ENCODE assay signal across 9 cellular contexts in the genomic region with DNA sequence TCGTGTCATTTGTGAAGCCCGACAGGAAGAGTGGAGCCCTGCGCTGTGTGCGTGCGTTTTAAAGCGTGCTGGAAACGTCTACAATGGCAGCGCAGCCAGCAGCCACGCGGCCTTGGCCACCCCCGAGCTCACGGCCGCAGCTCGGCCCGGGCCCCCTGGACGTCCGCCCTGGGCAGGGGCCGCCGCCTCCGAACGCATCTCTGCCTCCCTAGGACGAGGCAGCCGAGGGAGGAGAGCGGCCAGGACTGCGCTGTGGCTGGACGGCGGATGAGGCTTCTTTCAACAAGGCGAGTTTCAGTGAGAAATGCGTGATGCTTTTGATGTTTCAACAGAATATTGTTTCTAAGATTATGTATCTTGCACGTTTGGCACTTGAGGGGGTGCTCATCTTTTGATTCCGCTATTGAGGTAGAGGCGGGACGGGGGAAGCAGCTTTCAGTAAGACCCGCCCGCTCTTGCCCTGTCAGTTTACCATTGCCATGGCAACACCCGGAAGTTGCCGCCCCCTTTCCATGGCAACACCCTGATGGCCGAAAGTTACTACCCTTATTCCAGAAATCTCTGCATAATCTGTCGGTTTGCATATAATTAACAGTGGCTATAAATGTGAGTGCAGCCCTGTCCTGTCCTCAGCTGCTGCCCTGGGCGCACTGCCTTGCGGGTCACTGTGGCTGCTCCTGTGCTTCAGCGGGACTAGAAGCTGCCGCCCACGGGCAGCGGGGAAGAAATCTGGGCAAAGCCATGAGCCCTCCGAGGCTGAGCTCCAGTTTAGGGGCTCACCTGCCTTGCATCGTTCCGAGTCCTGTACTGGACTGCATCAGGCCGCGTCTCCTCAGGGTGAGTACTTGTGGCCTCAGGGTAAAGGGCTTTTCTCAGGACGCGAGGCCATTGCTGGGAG. TPM values are rescaled to one million over a fixed set of nuclear protein-coding genes. Genes with fewer than 3 reads are reported as not detected.
DNase-seq lines count a peak whose midpoint lies in the region; ATAC-seq, FAIRE-seq and TF ChIP-seq lines count a peak whose summit lies in the region.
"Had no signal": no experiment of that assay in that cellular context is flagged by ENCODE, and none has a peak within 500 bp of the region (broad histone marks: within the 10 kb centered on the region; RNA-seq: fewer than 3 reads in every experiment).

No MANE protein-coding gene starts in this region.

- H3K27me3 ChIP-seq in H1 (replicated peaks in 1 of 4; ENCODE audit: control insufficient read depth in 3 of 4, extremely low read depth in 1 of 4, insufficient read depth in 3 of 4, low read length in 3 of 4) = no peaks in the 10 kb centered on the region

- H3K56ac ChIP-seq in H1 (replicated peaks; ENCODE audit: insufficient read length, low read depth, low read length) = no peak overlapping the region

- TF ChIP-seq POLR2A in H1 (IDR thresholded peaks at IDR 0.05; ENCODE audit: control extremely low read depth in 1 of 2, low read depth in 2 of 2, low read length in 2 of 2) = no peak

- no peak for TF ChIP-seq CTCF in H1 (IDR thresholded peaks at IDR 0.05; ENCODE audit: control extremely low read depth in 1 of 3, insufficient read depth in 1 of 3, low read depth in 1 of 3, low read length in 3 of 3)

- 49% methylated on average over 48 of the region's 52 CpGs; no CpG with 5 or more reads in 1 of the 2 experiments for WGBS in H1 (ENCODE audit: extremely low coverage in 1 of 2, insufficient coverage in 1 of 2, insufficient read length in 1 of 2, insufficient replicate concordance in 2 of 2, low coverage in 1 of 2, low lambda C conversion rate in 2 of 2, missing lambda C conversion rate in 1 of 2), 2 experiments

- H3K4me3 ChIP-seq in H1 (ENCODE audit: extremely low read depth in 1 of 4, insufficient read depth in 2 of 4, low read depth in 3 of 4, low read length in 4 of 4) = peak overlapping the region; percentile 37 to 61 (median 48)

- CTCF ChIA-PET in H1 (lab: Charles Lee; ENCODE audit: partially characterized antibody) = interaction anchor here (1.6 to 3.5 kb wide), 4 partner anchors 8 to 13 kb away, joined by 3 to 21 read pairs (median 8); no protein-coding TSS in a partner anchor

- H2BK120ac ChIP-seq in H1 (replicated peaks; ENCODE audit: low read depth, low read length) = no peak overlapping the region

- H3K23ac ChIP-seq in H1 (ENCODE audit: insufficient read length) = no peak overlapping the region

- H3K36me3 ChIP-seq in H1 (ENCODE audit: control insufficient read depth in 2 of 4, insufficient read depth in 4 of 4, low read length in 3 of 4) = peaks cover 0 to 14% (median 0%) of the 10 kb centered on the region in 4 experiments; a peak in 2 of 8 replicates

- no peaks in the 10 kb centered on the region for H3K79me1 ChIP-seq in H1 (ENCODE audit: low read depth, low read length)

- H3K79me2 ChIP-seq in H1 (ENCODE audit: control insufficient read depth in 1 of 2, insufficient read depth in 2 of 2, low read length in 2 of 2) = no peaks in the 10 kb centered on the region

- ATAC-seq in HG03064 (IDR thresholded peaks at IDR 0.05; ENCODE audit: low read depth, unreplicated experiment) = peak; percentile 72

- H3K23me2 ChIP-seq in H1 (ENCODE audit: low read depth, low read length) = peaks cover 3% of the 10 kb centered on the region; the same call in 1 of the 2 replicates

- H4K20me1 ChIP-seq in H1 (replicated peaks in 1 of 2; ENCODE audit: control insufficient read depth in 1 of 2, insufficient read depth in 2 of 2, low read length in 2 of 2) = peaks cover 0 to 4% of the 10 kb centered on the region in 2 experiments

- no peak overlapping the region for H2BK15ac ChIP-seq in H1 (ENCODE audit: low read length)

- H3K4ac ChIP-seq in H1 (replicated peaks; ENCODE audit: insufficient read length, low read depth, low read length) = no peak overlapping the region

- no peak overlapping the region for H2BK5ac ChIP-seq in H1 (ENCODE audit: low read depth, low read length)

- no peak overlapping the region for H4K91ac ChIP-seq in H1 (replicated peaks; ENCODE audit: insufficient read length, low read length)

- no peak for TF ChIP-seq RAD21 in H1 (IDR thresholded peaks at IDR 0.05 in 1 of 2, conservative IDR thresholded peaks at IDR 0.05 in 1 of 2; ENCODE audit: low read depth in 2 of 2, low read length in 2 of 2)

- H4K8ac ChIP-seq in H1 (ENCODE audit: extremely low read depth, insufficient read depth, low read length) = peak overlapping the region; percentile 57; the same call in 1 of the 2 replicates

- DNase-seq in NCI-H524 (lab: John Stamatoyannopoulos, UW) (peak; percentile 55 to 69), NCI-H524 treated with DMSO at 0.1 percent for 48 hours (lab: John Stamatoyannopoulos, UW) (no peak), NCI-H510A (lab: John Stamatoyannopoulos, UW) (peak; percentile 71), H1 (ENCODE audit: low read depth in 1 of 2, low spot score in 2 of 2) (peak in 1 of 2 experiments; percentile 84), midbrain (lab: John Stamatoyannopoulos, UW) (peak; percentile 86)
- DNase-seq in activated CD8-positive, alpha-beta memory T cell treated with anti-CD3 and anti-CD28 coated beads for 24 hours = peak; percentile 87
- peak; percentile 46 for DNase-seq in stimulated activated CD8-positive, alpha-beta memory T cell treated with anti-CD3 and anti-CD28 coated beads, Interleukin-15, amount 100 ng/mL, for 24 hours (ENCODE audit: low read depth)

- no peaks in the 10 kb centered on the region; a peak in 2 of 7 replicates for H3K4me1 ChIP-seq in H1 (replicated peaks in 1 of 4; ENCODE audit: control insufficient read depth in 3 of 4, insufficient read depth in 4 of 4, low read length in 3 of 4)

- H3K4me2 ChIP-seq in H1 (ENCODE audit: insufficient read depth in 1 of 2, low read depth in 2 of 2, low read length in 2 of 2) = peak overlapping the region; percentile 70

- no peak overlapping the region for H2BK12ac ChIP-seq in H1 (ENCODE audit: low read depth, low read length)

- no peak overlapping the region for H2BK20ac ChIP-seq in H1 (ENCODE audit: low read length)

- no peak overlapping the region for H4K5ac ChIP-seq in H1 (ENCODE audit: insufficient read length, low read depth, low read length)

- H3K14ac ChIP-seq in H1 (ENCODE audit: insufficient read length) = no peak overlapping the region

- FAIRE-seq in H1 (lab: Jason Lieb, UNC) = no peak
- FAIRE-seq: G401.6 had no signal

- no peaks in the 10 kb centered on the region for H3K9me3 ChIP-seq in H1 (ENCODE audit: insufficient read depth in 2 of 2, low read depth in 1 of 2, low read length in 1 of 2)

- POLR2A ChIA-PET in H1 (lab: Charles Lee; ENCODE audit: partially characterized antibody) = interaction anchor here (0.9 to 2.8 kb wide), 6 partner anchors 9 to 37 kb away, joined by 3 to 9 read pairs (median 4); no protein-coding TSS in a partner anchor

- no peak overlapping the region for H2AK5ac ChIP-seq in H1 (ENCODE audit: low read depth, low read length)

- H2AFZ ChIP-seq in H1 (ENCODE audit: low read length) = no peak overlapping the region

- no peak overlapping the region for H3K27ac ChIP-seq in H1 (ENCODE audit: low read depth, low read length)

- no peak overlapping the region for H3K18ac ChIP-seq in H1 (ENCODE audit: extremely low read depth, low read length)

- TF ChIP-seq EP300 in H1 (IDR thresholded peaks at IDR 0.05; ENCODE audit: borderline replicate concordance in 1 of 2, low read depth in 2 of 2, low read length in 2 of 2) = no peak

- H3K9ac ChIP-seq in H1 (replicated peaks in 1 of 4; ENCODE audit: extremely low read depth in 1 of 4, low read depth in 3 of 4, low read length in 3 of 4) = peak overlapping the region in 1 of 4 experiments; percentile 37; a peak in 3 of 7 replicates

TF ChIP-seq in H1, 55 proteins besides CTCF, POLR2A, EP300 and RAD21:
- peak; percentile 56 for TF ChIP-seq KDM4A (IDR thresholded peaks at IDR 0.05; ENCODE audit: low read depth, low read length, severe bottlenecking)
- TF ChIP-seq, protein P1, sequence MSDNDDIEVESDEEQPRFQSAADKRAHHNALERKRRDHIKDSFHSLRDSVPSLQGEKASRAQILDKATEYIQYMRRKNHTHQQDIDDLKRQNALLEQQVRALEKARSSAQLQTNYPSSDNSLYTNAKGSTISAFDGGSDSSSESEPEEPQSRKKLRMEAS (IDR thresholded peaks at IDR 0.05) = 0 out of 2 replicates have a peak, but pooled peaks have one; percentile 36
- peak; percentile 62; the same call in 1 of the 2 replicates for TF ChIP-seq GABPA (IDR thresholded peaks at IDR 0.05; ENCODE audit: borderline replicate concordance, insufficient read depth, low read length)
- no peak for TF ChIP-seq BRCA1 (IDR thresholded peaks at IDR 0.05; ENCODE audit: low read depth, low read length)
- TF ChIP-seq SIN3A (conservative IDR thresholded peaks at IDR 0.05 in 1 of 2, IDR thresholded peaks at IDR 0.05 in 1 of 2; ENCODE audit: low read depth in 1 of 2, low read length in 2 of 2) = peak in 1 of 2 experiments; percentile 60; a peak in 2 of 4 replicates
- no peak for TF ChIP-seq CEBPB (IDR thresholded peaks at IDR 0.05; ENCODE audit: low read depth, low read length)
- TF ChIP-seq RFX5 (IDR thresholded peaks at IDR 0.05; ENCODE audit: borderline replicate concordance, low read depth, low read length) = no peak
- no peak for TF ChIP-seq SP1 (IDR thresholded peaks at IDR 0.05; ENCODE audit: low read depth, low read length)
- no peak for TF ChIP-seq ZNF274 (IDR thresholded peaks at IDR 0.05; ENCODE audit: borderline replicate concordance, extremely low read depth, low read length)
- TF ChIP-seq PHF8 (conservative IDR thresholded peaks at IDR 0.05; ENCODE audit: low read depth, low read length) = no peak
- no peak for TF ChIP-seq JUND (IDR thresholded peaks at IDR 0.05; ENCODE audit: low read length)
- TF ChIP-seq HDAC2 (IDR thresholded peaks at IDR 0.05; ENCODE audit: borderline replicate concordance in 1 of 2, low read depth in 2 of 2, low read length in 2 of 2) = 0 out of 4 replicates have a peak, but pooled peaks of 1 of the 2 experiments have one; percentile 39
- no peak for TF ChIP-seq BACH1 (IDR thresholded peaks at IDR 0.05; ENCODE audit: low read length)
- TF ChIP-seq BCL11A (IDR thresholded peaks at IDR 0.05; ENCODE audit: low read depth in 2 of 2, low read length in 2 of 2) = no peak
- TF ChIP-seq NRF1 (IDR thresholded peaks at IDR 0.05; ENCODE audit: low read depth, low read length) = no peak

RNA-seq across cellular contexts. Expression of a gene that starts 38.6 kb away (rescaled TPM):
- 61.1 and 61.6 TPM in 2 replicates for total RNA-seq in H1 (2021; fragmentation: NEBNext Ultra II Directional; extraction: Animal tissue kit (Norgen Biotek cat#: 25700))
- 25.1 and 28.5 TPM in 2 replicates for polyA plus RNA-seq in H1 (2011; rRNA removed)
- 23.0 TPM for polyA plus RNA-seq in H1 (2011; cell fraction: cytosol; rRNA removed)
- polyA plus RNA-seq in H1 (2011; cell fraction: nucleus; rRNA removed) = 28.0 TPM
- polyA plus RNA-seq in H1 (2012, experiment 1 of 2) = 29.6 to 36.5 TPM (median 31.7 TPM) in 4 replicates
- 5.6 TPM for polyA plus RNA-seq in H1 (2012, experiment 2 of 2)
- 25.7 TPM for polyA plus RNA-seq in H1 (2013, experiment 1 of 2)
- 26.9 TPM for polyA plus RNA-seq in H1 (2013, experiment 2 of 2)
- polyA minus RNA-seq in H1 (2011; rRNA and poly(A)+ RNA removed) = 63.8 and 67.0 TPM in 2 replicates
- polyA minus RNA-seq in H1 (2011; cell fraction: cytosol; rRNA and poly(A)+ RNA removed) = 36.8 TPM
- polyA minus RNA-seq in H1 (2011; cell fraction: nucleus; rRNA and poly(A)+ RNA removed) = 34.9 TPM
